In the genomic region with DNA sequence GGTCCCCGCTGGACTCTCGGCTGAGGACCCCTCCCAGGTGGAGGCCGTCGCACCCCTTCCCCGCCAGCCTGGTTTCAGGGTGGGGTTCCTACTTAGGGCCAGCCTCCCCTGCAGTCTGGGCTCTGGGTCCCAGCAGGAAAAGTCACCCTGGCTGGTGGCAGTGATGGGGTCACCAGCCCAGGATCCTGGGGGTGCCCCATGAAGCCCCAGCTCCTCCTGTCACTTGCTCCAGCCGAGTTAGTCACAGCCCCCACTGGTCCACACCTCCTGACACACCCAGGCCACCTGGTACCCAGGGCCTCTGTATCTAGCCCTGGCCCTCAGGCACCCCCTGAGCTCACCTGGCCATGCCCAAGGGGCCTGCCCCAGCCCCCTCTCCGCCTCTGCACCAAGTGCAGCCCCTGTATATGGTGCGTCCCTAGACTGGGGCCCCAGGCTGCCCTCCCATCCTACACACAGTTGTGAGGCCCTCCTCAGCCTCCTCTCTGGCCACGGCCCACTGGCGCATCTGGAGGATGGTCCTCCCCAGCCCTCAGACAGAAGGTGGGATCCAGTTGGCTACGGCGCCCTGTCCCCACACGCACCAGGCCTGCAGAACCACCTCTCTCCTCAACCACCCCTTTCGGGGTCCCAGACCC, we compare ENCODE assay signal across 11 cellular contexts. TPM values are rescaled to one million over a fixed set of nuclear protein-coding genes. Genes with fewer than 3 reads are reported as not detected.
DNase-seq lines count a peak whose midpoint lies in the region; TF ChIP-seq lines count a peak whose summit lies in the region.
"Had no signal": no experiment of that assay in that cellular context is flagged by ENCODE, and none has a peak within 500 bp of the region (broad histone marks: within the 10 kb centered on the region; RNA-seq: fewer than 3 reads in every experiment).

No MANE protein-coding gene starts in this region.

- WGBS in transverse colon (ENCODE audit: low coverage in 1 of 2), 2 donors: 72% methylated on average over 14 of the region's 14 CpGs; no CpG with 5 or more reads in 1 of the 2 donors

- no peaks in the 10 kb centered on the region for H3K9me3 ChIP-seq in HUES48 (ENCODE audit: control insufficient read depth, insufficient read depth, low read length)
- no peaks in the 10 kb centered on the region for H3K9me3 ChIP-seq in muscle layer of colon (ENCODE audit: low read length)
- no peaks in the 10 kb centered on the region for H3K9me3 ChIP-seq in transverse colon

- H3K36me3 ChIP-seq in HUES48 (ENCODE audit: control insufficient read depth, insufficient read depth, low read length) (no peaks in the 10 kb centered on the region), muscle layer of colon (ENCODE audit: insufficient read depth, low read length) (no peaks in the 10 kb centered on the region), transverse colon (no peaks in the 10 kb centered on the region)

- H3K27ac ChIP-seq in HUES48 (ENCODE audit: low read depth, low read length) (no peak overlapping the region), coronary artery (peak overlapping the region; percentile 83 to 98), muscle layer of colon (ENCODE audit: low read depth, low read length) (peak overlapping the region; percentile 35), transverse colon (peak overlapping the region; percentile 92 to 97 (median 94))

- H3K4me3 ChIP-seq in HUES48 (ENCODE audit: low read depth, low read length): peak overlapping the region; percentile 58; the same call in 1 of the 2 replicates
- peak overlapping the region; percentile 96 for H3K4me3 ChIP-seq in coronary artery
- H3K4me3 ChIP-seq in muscle layer of colon (ENCODE audit: low read depth in 1 of 2, low read length in 2 of 2): no peak overlapping the region
- H3K4me3 ChIP-seq in transverse colon: peak overlapping the region in 1 of 4 donors; percentile 23

- TF ChIP-seq EP300 in transverse colon (IDR thresholded peaks at IDR 0.05; ENCODE audit: low read depth): no peak

- TF ChIP-seq POLR2A in transverse colon (IDR thresholded peaks at IDR 0.05): no peak

- H3K4me1 ChIP-seq in HUES48 (ENCODE audit: control insufficient read depth, insufficient read depth, low read length) (peaks cover 14% of the 10 kb centered on the region), muscle layer of colon (ENCODE audit: insufficient read depth, low read length) (peaks cover 70% of the 10 kb centered on the region), transverse colon (peaks cover 86 to 97% (median 95%) of the 10 kb centered on the region in 4 donors)

- intact Hi-C loops in transverse colon (cut with DNase I; ENCODE audit: low total_unique reads): no loop called here

- H3K27me3 ChIP-seq in HUES48 (ENCODE audit: control insufficient read depth, insufficient read depth, low read length) (no peaks in the 10 kb centered on the region), muscle layer of colon (ENCODE audit: control insufficient read depth in 1 of 2, insufficient read depth in 2 of 2, low read length in 2 of 2) (no peaks in the 10 kb centered on the region), transverse colon (no peaks in the 10 kb centered on the region)

- in situ Hi-C loops in transverse colon (cut with MboI; ENCODE audit: low pct_ligation_motif_present in 1 of 4, low pct_unique_long_range_greater_than_20kb in 1 of 4, low sequenced_read_pairs in 3 of 4): no loop called here

- DNase-seq in coronary artery (ENCODE audit: low spot score) (no peak), transverse colon (no peak), DMS79 (lab: John Stamatoyannopoulos, UW) (no peak), NCI-H2196 (lab: John Stamatoyannopoulos, UW; ENCODE audit: unreplicated experiment) (no peak), NCI-H526 (lab: John Stamatoyannopoulos, UW) (no peak)
- DNase-seq: activated effector memory CD4-positive, alpha-beta T cell treated with Interleukin-2 at 50 U/mL for 16 hours; GOT3; NCI-H345; stimulated activated naive CD8-positive, alpha-beta T cell treated with anti-CD3 and anti-CD28 coated beads, Interleukin-15, Interleukin-2, amounts not matched to agents 100 U/mL and 50 U/mL, for 24 hours had no signal

- no peak for TF ChIP-seq CTCF in coronary artery (IDR thresholded peaks at IDR 0.05)
- no peak for TF ChIP-seq CTCF in transverse colon (IDR thresholded peaks at IDR 0.05)

- H3K9ac ChIP-seq in HUES48 (ENCODE audit: low read depth, low read length) (no peak overlapping the region), muscle layer of colon (ENCODE audit: low read length) (peak overlapping the region; percentile 5)

RNA-seq across cellular contexts. Expression of gene PLXNB2, which starts 6.7 kb away (rescaled TPM):
- 100 to 1,000 TPM; 305 to 880 (median 460) TPM for total RNA-seq in transverse colon

RNA-seq across cellular contexts. Expression of gene DENND6B, which starts 26.1 kb away (rescaled TPM):
- total RNA-seq in transverse colon: 10 to 100 TPM in 2 of 4 donors, 1 to 10 TPM in 2; 3.2 to 22.7 (median 8.3) TPM

RNA-seq across cellular contexts. Expression of gene MAPK11, which starts 30.6 kb away (rescaled TPM):
- 1 to 10 TPM; 1.6 to 6.4 (median 2.7) TPM for total RNA-seq in transverse colon

RNA-seq across cellular contexts. Expression of gene MAPK12, which starts 39.3 kb away (rescaled TPM):
- total RNA-seq in transverse colon: 1 to 10 TPM; 1.1 to 9.4 (median 3.3) TPM

RNA-seq across cellular contexts. Expression of gene PPP6R2, which starts 42.4 kb away (rescaled TPM):
- 100 to 1,000 TPM in 1 of 4 donors, 10 to 100 TPM in 3; 62.1 to 151 (median 77.8) TPM for total RNA-seq in transverse colon

Comparison
In these comparisons a context has a peak if more than half of its experiments do, and no peak if none do; other contexts are left out.
1. H3K4me3 ChIP-seq: peak in HUES48 (single experiment) and coronary artery (single experiment); none in muscle layer of colon (0 of 2).